Comparison of ENCODE assay signal across 8 cellular contexts in the genomic region with DNA sequence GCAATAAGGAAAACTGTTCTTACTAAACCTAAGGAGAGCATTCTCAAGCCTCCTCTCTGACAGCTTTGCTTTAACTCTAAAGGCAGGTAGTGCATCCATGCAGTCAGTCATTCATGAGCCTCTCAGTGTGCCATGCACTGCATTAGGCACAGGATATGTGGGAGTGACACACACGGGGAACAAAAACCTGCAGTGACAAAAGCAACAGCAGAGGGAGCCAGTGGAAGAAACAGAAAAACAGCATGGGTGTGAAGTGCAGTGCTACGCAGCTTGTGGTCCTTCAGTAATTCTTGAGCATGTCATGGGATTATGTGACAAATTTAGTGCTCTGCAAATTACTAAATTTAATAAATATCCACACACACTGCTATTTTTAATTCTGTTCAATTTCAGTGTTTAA.
DNase-seq lines count a peak whose midpoint lies in the region; ATAC-seq and TF ChIP-seq lines count a peak whose summit lies in the region.

No MANE protein-coding gene starts in this region.

- TF ChIP-seq CTCF in Panc1 (IDR thresholded peaks at IDR 0.05) = peak; percentile 72
- peak; percentile 43 for TF ChIP-seq CTCF in colonic mucosa (IDR thresholded peaks at IDR 0.05)
- TF ChIP-seq CTCF in lower lobe of right lung (IDR thresholded peaks at IDR 0.05) = peak; percentile 46

- intact Hi-C loops in Panc1 (cut with micrococcal nuclease; ENCODE audit: unreplicated experiment) = no loop called here
- intact Hi-C loops in colonic mucosa (cut with DNase I) = loop anchor here (5.0 to 10.0 kb wide), 2 partner anchors 91 to 516 kb away; no protein-coding TSS in a partner anchor
- intact Hi-C loops in lower lobe of right lung (cut with DNase I) = no loop called here

- H3K9ac ChIP-seq in colonic mucosa (ENCODE audit: low read depth in 2 of 2, low read length in 2 of 2) = no peak overlapping the region

- no peaks in the 10 kb centered on the region for H3K36me3 ChIP-seq in Panc1 (ENCODE audit: control insufficient read depth, insufficient read depth, low read length)
- H3K36me3 ChIP-seq in colonic mucosa = no peaks in the 10 kb centered on the region
- H3K36me3 ChIP-seq in lower lobe of right lung = peaks cover 25% of the 10 kb centered on the region

- DNase-seq in activated naive CD4-positive, alpha-beta T cell treated with Interleukin-2 at 50 U/mL for 16 hours = peak; percentile 10
- DNase-seq in activated naive CD4-positive, alpha-beta T cell (lab: John Stamatoyannopoulos, UW) = no peak
- DNase-seq in HT-29 (ENCODE audit: low spot score) = peak; percentile 72
- peak; percentile 27 for DNase-seq in Panc1 (ENCODE audit: low read depth, low spot score)
- peak; percentile 33 for DNase-seq in colonic mucosa
- DNase-seq in lower lobe of right lung = no peak
- DNase-seq in GOT3 (lab: John Stamatoyannopoulos, UW) = no peak
- DNase-seq in mesenteric fat pad (ENCODE audit: low spot score) = no peak

- CTCF ChIA-PET in Panc1 (lab: Charles Lee) = interaction anchor here (0.5 kb wide), 1 partner anchor 182 kb away, joined by 4 read pairs; no protein-coding TSS in a partner anchor

- in situ Hi-C loops in Panc1 (cut with HindIII; ENCODE audit: low pct_unique_long_range_greater_than_20kb, low sequenced_read_pairs) = no loop called here

- no peak overlapping the region for H3K4me3 ChIP-seq in Panc1 (ENCODE audit: low read depth in 2 of 2, low read length in 2 of 2)
- no peak overlapping the region for H3K4me3 ChIP-seq in colonic mucosa
- H3K4me3 ChIP-seq in lower lobe of right lung = no peak overlapping the region

- H3K4me1 ChIP-seq in Panc1 (ENCODE audit: control insufficient read depth, insufficient read depth, low read length) (no peaks in the 10 kb centered on the region), colonic mucosa (no peaks in the 10 kb centered on the region), lower lobe of right lung (no peaks in the 10 kb centered on the region)

- H3K27me3 ChIP-seq in Panc1 (ENCODE audit: control insufficient read depth, insufficient read depth, low read length) (no peaks in the 10 kb centered on the region), colonic mucosa (no peaks in the 10 kb centered on the region), lower lobe of right lung (ENCODE audit: low read depth) (no peaks in the 10 kb centered on the region)

- no TSS peak for BruUV-seq in Panc1 (replicated peaks; lab: Mats Ljungman, UMichigan)

- no peaks in the 10 kb centered on the region for H3K9me3 ChIP-seq in Panc1 (ENCODE audit: control insufficient read depth, insufficient read depth, low read depth, low read length)
- H3K9me3 ChIP-seq in colonic mucosa = no peaks in the 10 kb centered on the region
- no peaks in the 10 kb centered on the region for H3K9me3 ChIP-seq in lower lobe of right lung

- H3K27ac ChIP-seq in Panc1 (ENCODE audit: low read length) (no peak overlapping the region), colonic mucosa (no peak overlapping the region), lower lobe of right lung (no peak overlapping the region)

- POLR2A ChIA-PET in Panc1 (lab: Charles Lee) = no interaction called here

- peak; percentile 82 for ATAC-seq in Panc1
- peak; percentile 60 to 84 for ATAC-seq in lower lobe of right lung

Comparison
In these comparisons a context has a peak if more than half of its experiments do, and no peak if none do; other contexts are left out.
1. DNase-seq: peak in activated naive CD4-positive, alpha-beta T cell treated with Interleukin-2 at 50 U/mL for 16 hours (single experiment), HT-29 (single experiment), Panc1 (single experiment) and colonic mucosa (single experiment); none in activated naive CD4-positive, alpha-beta T cell (0 of 4), lower lobe of right lung (single experiment), GOT3 (single experiment) and mesenteric fat pad (single experiment).
2. Peak in every context shown above with its lines, with median percentiles within 50 percentile points of each other: CTCF ChIP-seq.